Comparison of ENCODE assay signal across 27 cellular contexts in genomic region chr10:116689744-116690143, GRCh38.
"Had no signal": no experiment of that assay in that cellular context is flagged by ENCODE, and none has a peak within 500 bp of the region (broad histone marks: within the 10 kb centered on the region; RNA-seq: fewer than 3 reads in every experiment).

No MANE protein-coding gene starts in this region.

- H3K9me3 Mint-ChIP-seq: immature natural killer cell had no signal

- H3K36me3 Mint-ChIP-seq: immature natural killer cell had no signal

- ATAC-seq: esophagus mucosa; gastrocnemius medialis; left colon; left lobe of liver; lower lobe of right lung; naive thymus-derived CD4-positive, alpha-beta T cell had no signal

- H3K9me3 ChIP-seq: esophagus squamous epithelium, gastrocnemius medialis, lower lobe of right lung had no signal

- H3K27ac ChIP-seq: epithelial cell of prostate, hepatocyte, lower lobe of right lung had no signal

- H3K36me3 ChIP-seq: esophagus squamous epithelium, gastrocnemius medialis, lower lobe of right lung had no signal

- H3K27ac Mint-ChIP-seq: immature natural killer cell; naive thymus-derived CD4-positive, alpha-beta T cell had no signal

- DNase-seq: dermis blood vessel endothelial cell; effector CD4-positive, alpha-beta T cell; effector memory CD4-positive, alpha-beta T cell; erythroblast; esophagus squamous epithelium; foreskin fibroblast; foreskin melanocyte; gastrocnemius medialis; glutamatergic neuron; head of caudate nucleus; hypothalamus; immature natural killer cell; islet precursor cell; kidney; kidney glomerular epithelial cell; left colon; left ventricle myocardium superior; lower lobe of right lung; mesenchymal stem cell; midbrain; naive thymus-derived CD4-positive, alpha-beta T cell had no signal

- H3K27me3 ChIP-seq: dorsolateral prefrontal cortex, gastrocnemius medialis, hepatocyte had no signal

- H3K4me3 ChIP-seq: coronary artery, esophagus squamous epithelium, gastrocnemius medialis, hepatocyte, lower lobe of right lung had no signal

- H3K4me3 Mint-ChIP-seq: immature natural killer cell; naive thymus-derived CD4-positive, alpha-beta T cell had no signal
